In the genomic region with DNA sequence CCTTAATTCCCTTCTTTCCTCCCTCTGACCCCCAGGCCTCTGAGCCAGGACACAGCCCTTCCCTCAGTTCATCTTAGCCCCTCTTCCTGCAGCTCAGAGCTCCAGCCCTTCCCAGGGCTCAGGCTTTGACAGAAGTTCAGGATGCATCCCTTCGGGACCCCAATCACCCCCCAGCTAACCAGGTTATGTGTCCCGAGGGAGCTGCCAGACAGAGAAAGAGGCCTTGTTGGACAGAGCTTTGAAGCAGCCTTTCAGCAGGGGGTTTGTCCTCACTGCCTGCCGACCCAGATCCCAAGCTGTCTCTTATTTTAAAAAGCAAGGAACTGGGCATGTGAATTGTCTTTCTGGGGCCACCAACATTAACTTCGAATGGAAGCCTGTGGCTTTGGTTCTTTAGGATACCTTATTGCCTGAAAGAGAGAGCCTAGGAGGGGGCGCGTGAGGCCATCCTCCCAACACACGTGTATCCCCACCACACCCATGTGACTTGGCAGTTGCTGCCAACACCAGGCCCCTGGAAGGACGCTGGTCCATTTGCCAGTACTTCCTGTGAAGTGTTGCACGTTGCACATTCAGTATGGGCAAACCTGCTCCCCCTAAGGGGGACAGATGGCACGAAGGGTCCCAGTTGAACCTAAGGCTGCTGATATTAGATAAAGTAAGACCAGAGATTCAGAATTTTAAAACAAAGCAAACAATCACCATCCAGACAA, we compare ENCODE assay signal across 1 cellular context.
TF ChIP-seq lines count a peak whose summit lies in the region.

No MANE protein-coding gene starts in this region.

TF ChIP-seq in H1, 55 proteins besides CTCF, POLR2A, EP300 and RAD21:
- peak; percentile 57; the same call in 1 of the 2 replicates for TF ChIP-seq MAX (IDR thresholded peaks at IDR 0.05)
- no peak for TF ChIP-seq CHD7 (IDR thresholded peaks at IDR 0.05; ENCODE audit: insufficient replicate concordance, low read length)
